ENCODE assay signal across 23 cellular contexts in genomic region chr2:179470102-179470501, GRCh38.
"Had no signal": no experiment of that assay in that cellular context is flagged by ENCODE, and none has a peak within 500 bp of the region (broad histone marks: within the 10 kb centered on the region; RNA-seq: fewer than 3 reads in every experiment).

No MANE protein-coding gene starts in this region.

- H3K9me3 ChIP-seq: mucosa of descending colon, psoas muscle, spleen, testis, tibial artery had no signal

- H3K4me3 Mint-ChIP-seq: effector memory CD8-positive, alpha-beta T cell; memory B cell; mesothelial cell of epicardium; naive B cell; natural killer cell treated with Interleukin-12 subunit alpha and Interleukin-12 subunit beta and Interleukin-15 and Interleukin-18, amount 100 ng/mL, for 72 hours; neural progenitor cell; stimulated activated memory B cell treated with anti-CD40 and anti-IgM and Interleukin-4, amounts not matched to agents 10 μg/mL and 1 μg/mL and 100 μg/mL, for 72 hours; type B pancreatic cell had no signal

- H3K9ac ChIP-seq: neural progenitor cell had no signal

- H3K27me3 ChIP-seq: neural progenitor cell, spleen, testis, tibial artery had no signal

- H3K9me3 Mint-ChIP-seq: neural progenitor cell had no signal

- H3K4me2 ChIP-seq: neural progenitor cell had no signal

- H2AFZ ChIP-seq: neural progenitor cell had no signal

- H3K4me1 ChIP-seq: neural progenitor cell, psoas muscle, spleen, testis, tibial artery had no signal

- DNase-seq: cortex of kidney; effector memory CD8-positive, alpha-beta T cell; hypothalamus; kidney; mucosa of descending colon; naive B cell; nucleus accumbens; psoas muscle; right cardiac atrium; spleen; stimulated activated CD4-positive, alpha-beta T cell treated with anti-CD3 and anti-CD28 coated beads, Interleukin-4, amount 100 ng/mL, for 4 hours; stimulated activated naive CD8-positive, alpha-beta T cell treated with anti-CD3 and anti-CD28 coated beads, Interleukin-15, Interleukin-2, amounts not matched to agents 100 U/mL and 50 U/mL, for 24 hours; substantia nigra; testis; tibial artery had no signal

- H3K4me1 Mint-ChIP-seq: memory B cell; mesothelial cell of epicardium; naive B cell; neural progenitor cell; stimulated activated memory B cell treated with anti-CD40 and anti-IgM and Interleukin-4, amounts not matched to agents 10 μg/mL and 1 μg/mL and 100 μg/mL, for 72 hours had no signal

- H3K27me3 Mint-ChIP-seq: effector memory CD8-positive, alpha-beta T cell; type B pancreatic cell had no signal

- H3K4me3 ChIP-seq: lung, mucosa of descending colon, neural progenitor cell, psoas muscle, skin epidermis, spleen, testis, tibial artery had no signal

- H3K27ac ChIP-seq: neural progenitor cell, psoas muscle, skin epidermis, spleen, testis, tibial artery had no signal

- H3K27ac Mint-ChIP-seq: effector memory CD8-positive, alpha-beta T cell; memory B cell; mesothelial cell of epicardium; naive B cell; natural killer cell treated with Interleukin-12 subunit alpha and Interleukin-12 subunit beta and Interleukin-15 and Interleukin-18, amount 100 ng/mL, for 72 hours; neural progenitor cell; stimulated activated memory B cell treated with anti-CD40 and anti-IgM and Interleukin-4, amounts not matched to agents 10 μg/mL and 1 μg/mL and 100 μg/mL, for 72 hours; type B pancreatic cell had no signal

- H3K36me3 Mint-ChIP-seq: mesothelial cell of epicardium; neural progenitor cell; stimulated activated memory B cell treated with anti-CD40 and anti-IgM and Interleukin-4, amounts not matched to agents 10 μg/mL and 1 μg/mL and 100 μg/mL, for 72 hours; type B pancreatic cell had no signal

- H3K36me3 ChIP-seq: neural progenitor cell, spleen, tibial artery had no signal
